29 cellular contexts compared by ENCODE assay signal in the genomic region with DNA sequence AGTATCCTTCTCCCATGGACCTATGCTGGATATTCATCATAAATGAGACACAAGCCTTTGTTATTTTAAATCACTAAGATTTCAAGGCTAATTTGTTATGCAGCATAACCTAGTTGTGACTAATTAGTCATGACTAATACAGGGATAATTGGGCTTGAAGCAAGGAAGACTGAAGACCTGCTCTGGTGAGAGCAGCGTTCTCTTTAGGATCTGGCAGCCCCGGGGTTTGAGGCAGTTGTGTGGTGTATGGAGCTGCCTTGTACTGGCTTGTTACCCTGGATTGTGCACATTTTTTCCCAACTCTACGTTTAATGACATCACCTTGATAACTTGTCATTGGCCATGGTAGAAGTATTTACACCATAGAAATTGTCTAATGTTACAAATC. TPM values are rescaled to one million over a fixed set of nuclear protein-coding genes. Genes with fewer than 3 reads are reported as not detected.
"Had no signal": no experiment of that assay in that cellular context is flagged by ENCODE, and none has a peak within 500 bp of the region (broad histone marks: within the 10 kb centered on the region; RNA-seq: fewer than 3 reads in every experiment).

No MANE protein-coding gene starts in this region.

- H3K4me1 Mint-ChIP-seq: central memory CD8-positive, alpha-beta T cell; immature natural killer cell; memory B cell; mesothelial cell of epicardium; naive B cell; neural progenitor cell; stimulated activated memory B cell treated with anti-CD40 and anti-IgM and Interleukin-4, amounts not matched to agents 10 μg/mL and 1 μg/mL and 100 μg/mL, for 72 hours had no signal

- H3K9me3 Mint-ChIP-seq: dendritic cell treated with granulocyte-macrophage colony-stimulating factor and Interleukin-4, amounts not matched to agents 40 ng/mL and 50 ng/mL, for 4 days; neural progenitor cell; type B pancreatic cell had no signal

- DNase-seq: colonic mucosa; effector memory CD4-positive, alpha-beta T cell; hypothalamus; immature natural killer cell; islet precursor cell; left ventricle myocardium superior; lower lobe of right lung; mucosa of descending colon; naive B cell; sigmoid colon; stimulated activated CD4-positive, alpha-beta T cell treated with anti-CD3 and anti-CD28 coated beads, Interleukin-2, amount 100 ng/mL, for 24 hours; stimulated activated CD4-positive, alpha-beta T cell treated with anti-CD3 and anti-CD28 coated beads, Interleukin-4, amount 100 ng/mL, for 4 hours; stimulated activated naive CD8-positive, alpha-beta T cell treated with anti-CD3 and anti-CD28 coated beads, Interleukin-15, Interleukin-2, amounts not matched to agents 100 U/mL and 50 U/mL, for 24 hours; substantia nigra; testis; tibial artery had no signal

- H3K4me1 ChIP-seq: colonic mucosa, esophagus muscularis mucosa, lower lobe of right lung, neural progenitor cell, parathyroid adenoma, prostate gland, right atrium auricular region, sigmoid colon, testis, tibial artery had no signal

- H3K4me3 ChIP-seq: colonic mucosa, esophagus muscularis mucosa, lower lobe of right lung, mucosa of descending colon, neural progenitor cell, prostate gland, right atrium auricular region, sigmoid colon, testis, tibial artery had no signal

- H3K27me3 Mint-ChIP-seq: central memory CD8-positive, alpha-beta T cell; dendritic cell treated with granulocyte-macrophage colony-stimulating factor and Interleukin-4, amounts not matched to agents 40 ng/mL and 50 ng/mL, for 4 days; naive B cell; natural killer cell treated with Interleukin-12 subunit alpha and Interleukin-12 subunit beta and Interleukin-15 and Interleukin-18, amount 100 ng/mL, for 72 hours; type B pancreatic cell had no signal

- ATAC-seq: left ventricle myocardium superior; lower lobe of right lung; mucosa of descending colon; natural killer cell treated with Interleukin-12 subunit alpha and Interleukin-12 subunit beta and Interleukin-15 and Interleukin-18, amount 100 ng/mL, for 72 hours; stimulated activated memory B cell treated with anti-CD40 and anti-IgM and Interleukin-4, amounts not matched to agents 10 μg/mL and 1 μg/mL and 100 μg/mL, for 72 hours; stimulated activated naive CD8-positive, alpha-beta T cell treated with anti-CD3 and anti-CD28 coated beads, Interleukin-15, Interleukin-2, amounts not matched to agents 100 U/mL and 50 U/mL, for 24 hours had no signal

- H3K27ac ChIP-seq: colonic mucosa, esophagus muscularis mucosa, lower lobe of right lung, neural progenitor cell, parathyroid adenoma, prostate gland, right atrium auricular region, sigmoid colon, testis, tibial artery had no signal

- FAIRE-seq: endothelial cell of umbilical vein had no signal

- H3K9me3 ChIP-seq: colonic mucosa, esophagus muscularis mucosa, lower lobe of right lung, mucosa of descending colon, prostate gland, sigmoid colon, testis, tibial artery had no signal

- H3K9ac ChIP-seq: neural progenitor cell, parathyroid adenoma had no signal

- H3K79me2 ChIP-seq: parathyroid adenoma had no signal

- H3K36me3 ChIP-seq: colonic mucosa, esophagus muscularis mucosa, lower lobe of right lung, neural progenitor cell, prostate gland, right atrium auricular region, sigmoid colon, tibial artery had no signal

- H3K4me3 Mint-ChIP-seq: central memory CD8-positive, alpha-beta T cell; dendritic cell treated with granulocyte-macrophage colony-stimulating factor and Interleukin-4, amounts not matched to agents 40 ng/mL and 50 ng/mL, for 4 days; immature natural killer cell; memory B cell; mesothelial cell of epicardium; naive B cell; natural killer cell treated with Interleukin-12 subunit alpha and Interleukin-12 subunit beta and Interleukin-15 and Interleukin-18, amount 100 ng/mL, for 72 hours; neural progenitor cell; stimulated activated memory B cell treated with anti-CD40 and anti-IgM and Interleukin-4, amounts not matched to agents 10 μg/mL and 1 μg/mL and 100 μg/mL, for 72 hours; type B pancreatic cell had no signal

- H3K27ac Mint-ChIP-seq: dendritic cell treated with granulocyte-macrophage colony-stimulating factor and Interleukin-4, amounts not matched to agents 40 ng/mL and 50 ng/mL, for 4 days; immature natural killer cell; memory B cell; mesothelial cell of epicardium; naive B cell; natural killer cell treated with Interleukin-12 subunit alpha and Interleukin-12 subunit beta and Interleukin-15 and Interleukin-18, amount 100 ng/mL, for 72 hours; neural progenitor cell; stimulated activated memory B cell treated with anti-CD40 and anti-IgM and Interleukin-4, amounts not matched to agents 10 μg/mL and 1 μg/mL and 100 μg/mL, for 72 hours; type B pancreatic cell had no signal

- H3K27me3 ChIP-seq: colonic mucosa, esophagus muscularis mucosa, neural progenitor cell, right atrium auricular region, sigmoid colon, testis, tibial artery had no signal

- H3K36me3 Mint-ChIP-seq: immature natural killer cell; memory B cell; mesothelial cell of epicardium; naive B cell; natural killer cell treated with Interleukin-12 subunit alpha and Interleukin-12 subunit beta and Interleukin-15 and Interleukin-18, amount 100 ng/mL, for 72 hours; neural progenitor cell; stimulated activated memory B cell treated with anti-CD40 and anti-IgM and Interleukin-4, amounts not matched to agents 10 μg/mL and 1 μg/mL and 100 μg/mL, for 72 hours; type B pancreatic cell had no signal

- H3K4me2 ChIP-seq: neural progenitor cell had no signal

RNA-seq across cellular contexts. Expression of a gene that starts 25.7 kb away (rescaled TPM):
- total RNA-seq: colonic mucosa, endothelial cell of umbilical vein, left ventricle myocardium superior, mucosa of descending colon, sigmoid colon had no signal
- polyA plus RNA-seq: endothelial cell of umbilical vein, immature natural killer cell, sigmoid colon had no signal
